In the genomic region with DNA sequence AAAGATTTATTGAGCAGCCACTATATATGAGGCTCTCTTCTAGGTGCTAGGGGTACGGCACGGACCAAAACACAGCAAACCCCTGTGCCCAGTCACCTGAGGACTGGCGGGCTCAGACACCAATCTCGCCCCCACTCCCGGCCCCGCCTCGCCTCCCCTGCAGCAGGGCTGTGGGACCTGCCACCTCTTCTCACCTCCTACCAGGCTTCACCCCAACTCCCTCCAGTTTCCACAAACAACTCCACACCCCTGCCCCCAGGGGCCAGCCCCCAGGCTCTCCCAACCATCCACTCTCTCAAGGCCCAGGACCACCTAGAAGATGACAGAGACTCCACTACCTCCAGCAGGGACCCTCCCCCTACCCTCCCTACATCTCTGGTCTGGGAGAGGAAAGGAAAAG, we compare ENCODE assay signal across 1 cellular context.
TF ChIP-seq lines count a peak whose summit lies in the region.

No MANE protein-coding gene starts in this region.

TF ChIP-seq in HEK293T, 16 proteins besides CTCF, POLR2A, EP300 and RAD21 (continued from another document):
- TF ChIP-seq BHLHE40 (IDR thresholded peaks at IDR 0.05; ENCODE audit: borderline replicate concordance) (no peak), LEF1 (IDR thresholded peaks at IDR 0.05; ENCODE audit: borderline replicate concordance) (no peak)
- TF ChIP-seq, protein P1, sequence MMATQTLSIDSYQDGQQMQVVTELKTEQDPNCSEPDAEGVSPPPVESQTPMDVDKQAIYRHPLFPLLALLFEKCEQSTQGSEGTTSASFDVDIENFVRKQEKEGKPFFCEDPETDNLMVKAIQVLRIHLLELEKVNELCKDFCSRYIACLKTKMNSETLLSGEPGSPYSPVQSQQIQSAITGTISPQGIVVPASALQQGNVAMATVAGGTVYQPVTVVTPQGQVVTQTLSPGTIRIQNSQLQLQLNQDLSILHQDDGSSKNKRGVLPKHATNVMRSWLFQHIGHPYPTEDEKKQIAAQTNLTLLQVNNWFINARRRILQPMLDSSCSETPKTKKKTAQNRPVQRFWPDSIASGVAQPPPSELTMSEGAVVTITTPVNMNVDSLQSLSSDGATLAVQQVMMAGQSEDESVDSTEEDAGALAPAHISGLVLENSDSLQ (IDR thresholded peaks at IDR 0.05) = no peak
